16 cellular contexts compared by ENCODE assay signal in genomic region chr16:49112754-49113153, GRCh38.
"Had no signal": no experiment of that assay in that cellular context is flagged by ENCODE, and none has a peak within 500 bp of the region (broad histone marks: within the 10 kb centered on the region; RNA-seq: fewer than 3 reads in every experiment).

No MANE protein-coding gene starts in this region.

- ATAC-seq: activated naive CD4-positive, alpha-beta T cell treated with anti-CD3 and anti-CD28 coated beads, Interleukin-2, amount 50 U/mL, for 72 hours; left lung had no signal

- H3K36me3 ChIP-seq: adrenal gland, left lung, neural progenitor cell, thyroid gland had no signal

- H3K4me1 ChIP-seq: adrenal gland, left lung had no signal

- H3K27me3 ChIP-seq: adrenal gland, neural progenitor cell, thyroid gland had no signal

- H3K27ac ChIP-seq: adrenal gland, dorsolateral prefrontal cortex, left lung, neural progenitor cell, thyroid gland had no signal

- DNase-seq: activated CD4-positive, alpha-beta T cell treated with anti-CD3 and anti-CD28 coated beads, Interleukin-2, amount 50 U/mL, for 1 hour; activated CD8-positive, alpha-beta memory T cell treated with anti-CD3 and anti-CD28 coated beads for 24 hours; activated CD8-positive, alpha-beta memory T cell treated with anti-CD3 and anti-CD28 coated beads, Interleukin-2, amount 50 U/mL, for 48 hours; activated gamma-delta T cell treated with Interleukin-2 at 50 U/mL for 16 hours; kidney; left lung; naive B cell; stimulated activated CD4-positive, alpha-beta T cell treated with anti-CD3 and anti-CD28 coated beads, Interleukin-12 subunit alpha, Interleukin-12 subunit beta, amount 100 ng/mL, for 4 hours; stimulated activated CD4-positive, alpha-beta T cell treated with anti-CD3 and anti-CD28 coated beads, Interleukin-1b, Interleukin-23, amount 100 ng/mL, for 48 hours; stimulated activated CD8-positive, alpha-beta memory T cell treated with anti-CD3 and anti-CD28 coated beads, Interleukin-4, amount 100 ng/mL, for 48 hours; stimulated activated naive CD4-positive, alpha-beta T cell; thyroid gland had no signal

- H3K9me3 ChIP-seq: adrenal gland, left lung, thyroid gland had no signal

- H3K4me3 ChIP-seq: adrenal gland, dorsolateral prefrontal cortex, left lung, neural progenitor cell, thyroid gland had no signal
